In genomic region chr17:17356149-17356930, GRCh38 we compare ENCODE assay signal across 1 cellular context.
TF ChIP-seq lines count a peak whose summit lies in the region.

No MANE protein-coding gene starts in this region.

TF ChIP-seq in GM23338, 12 proteins besides CTCF, POLR2A, EP300 and RAD21:
- TF ChIP-seq, protein P1, sequence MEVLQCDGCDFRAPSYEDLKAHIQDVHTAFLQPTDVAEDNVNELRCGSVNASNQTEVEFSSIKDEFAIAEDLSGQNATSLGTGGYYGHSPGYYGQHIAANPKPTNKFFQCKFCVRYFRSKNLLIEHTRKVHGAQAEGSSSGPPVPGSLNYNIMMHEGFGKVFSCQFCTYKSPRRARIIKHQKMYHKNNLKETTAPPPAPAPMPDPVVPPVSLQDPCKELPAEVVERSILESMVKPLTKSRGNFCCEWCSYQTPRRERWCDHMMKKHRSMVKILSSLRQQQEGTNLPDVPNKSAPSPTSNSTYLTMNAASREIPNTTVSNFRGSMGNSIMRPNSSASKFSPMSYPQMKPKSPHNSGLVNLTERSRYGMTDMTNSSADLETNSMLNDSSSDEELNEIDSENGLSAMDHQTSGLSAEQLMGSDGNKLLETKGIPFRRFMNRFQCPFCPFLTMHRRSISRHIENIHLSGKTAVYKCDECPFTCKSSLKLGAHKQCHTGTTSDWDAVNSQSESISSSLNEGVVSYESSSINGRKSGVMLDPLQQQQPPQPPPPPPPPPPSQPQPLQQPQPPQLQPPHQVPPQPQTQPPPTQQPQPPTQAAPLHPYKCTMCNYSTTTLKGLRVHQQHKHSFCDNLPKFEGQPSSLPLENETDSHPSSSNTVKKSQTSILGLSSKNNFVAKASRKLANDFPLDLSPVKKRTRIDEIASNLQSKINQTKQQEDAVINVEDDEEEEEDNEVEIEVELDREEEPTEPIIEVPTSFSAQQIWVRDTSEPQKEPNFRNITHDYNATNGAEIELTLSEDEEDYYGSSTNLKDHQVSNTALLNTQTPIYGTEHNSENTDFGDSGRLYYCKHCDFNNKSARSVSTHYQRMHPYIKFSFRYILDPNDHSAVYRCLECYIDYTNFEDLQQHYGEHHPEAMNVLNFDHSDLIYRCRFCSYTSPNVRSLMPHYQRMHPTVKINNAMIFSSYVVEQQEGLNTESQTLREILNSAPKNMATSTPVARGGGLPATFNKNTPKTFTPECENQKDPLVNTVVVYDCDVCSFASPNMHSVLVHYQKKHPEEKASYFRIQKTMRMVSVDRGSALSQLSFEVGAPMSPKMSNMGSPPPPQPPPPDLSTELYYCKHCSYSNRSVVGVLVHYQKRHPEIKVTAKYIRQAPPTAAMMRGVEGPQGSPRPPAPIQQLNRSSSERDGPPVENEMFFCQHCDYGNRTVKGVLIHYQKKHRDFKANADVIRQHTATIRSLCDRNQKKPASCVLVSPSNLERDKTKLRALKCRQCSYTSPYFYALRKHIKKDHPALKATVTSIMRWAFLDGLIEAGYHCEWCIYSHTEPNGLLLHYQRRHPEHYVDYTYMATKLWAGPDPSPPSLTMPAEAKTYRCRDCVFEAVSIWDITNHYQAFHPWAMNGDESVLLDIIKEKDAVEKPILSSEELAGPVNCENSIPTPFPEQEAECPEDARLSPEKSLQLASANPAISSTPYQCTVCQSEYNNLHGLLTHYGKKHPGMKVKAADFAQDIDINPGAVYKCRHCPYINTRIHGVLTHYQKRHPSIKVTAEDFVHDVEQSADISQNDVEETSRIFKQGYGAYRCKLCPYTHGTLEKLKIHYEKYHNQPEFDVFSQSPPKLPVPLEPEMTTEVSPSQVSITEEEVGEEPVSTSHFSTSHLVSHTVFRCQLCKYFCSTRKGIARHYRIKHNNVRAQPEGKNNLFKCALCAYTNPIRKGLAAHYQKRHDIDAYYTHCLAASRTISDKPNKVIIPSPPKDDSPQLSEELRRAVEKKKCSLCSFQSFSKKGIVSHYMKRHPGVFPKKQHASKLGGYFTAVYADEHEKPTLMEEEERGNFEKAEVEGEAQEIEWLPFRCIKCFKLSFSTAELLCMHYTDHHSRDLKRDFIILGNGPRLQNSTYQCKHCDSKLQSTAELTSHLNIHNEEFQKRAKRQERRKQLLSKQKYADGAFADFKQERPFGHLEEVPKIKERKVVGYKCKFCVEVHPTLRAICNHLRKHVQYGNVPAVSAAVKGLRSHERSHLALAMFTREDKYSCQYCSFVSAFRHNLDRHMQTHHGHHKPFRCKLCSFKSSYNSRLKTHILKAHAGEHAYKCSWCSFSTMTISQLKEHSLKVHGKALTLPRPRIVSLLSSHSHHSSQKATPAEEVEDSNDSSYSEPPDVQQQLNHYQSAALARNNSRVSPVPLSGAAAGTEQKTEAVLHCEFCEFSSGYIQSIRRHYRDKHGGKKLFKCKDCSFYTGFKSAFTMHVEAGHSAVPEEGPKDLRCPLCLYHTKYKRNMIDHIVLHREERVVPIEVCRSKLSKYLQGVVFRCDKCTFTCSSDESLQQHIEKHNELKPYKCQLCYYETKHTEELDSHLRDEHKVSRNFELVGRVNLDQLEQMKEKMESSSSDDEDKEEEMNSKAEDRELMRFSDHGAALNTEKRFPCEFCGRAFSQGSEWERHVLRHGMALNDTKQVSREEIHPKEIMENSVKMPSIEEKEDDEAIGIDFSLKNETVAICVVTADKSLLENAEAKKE (CRISPR knock-in tag; IDR thresholded peaks at IDR 0.05): no peak
- TF ChIP-seq ZNF114 (CRISPR knock-in tag; IDR thresholded peaks at IDR 0.05) (no peak), ZNF331 (CRISPR knock-in tag; IDR thresholded peaks at IDR 0.05; ENCODE audit: low read depth) (no peak), POLR2AphosphoS5 (IDR thresholded peaks at IDR 0.05; ENCODE audit: low read depth) (no peak), JUNB (IDR thresholded peaks at IDR 0.05; ENCODE audit: unreplicated experiment) (no peak), EZH2phosphoT487 (IDR thresholded peaks at IDR 0.05; ENCODE audit: unreplicated experiment) (no peak), STAT1 (IDR thresholded peaks at IDR 0.05; ENCODE audit: unreplicated experiment) (no peak), EZH2 (IDR thresholded peaks at IDR 0.05; ENCODE audit: low read depth, unreplicated experiment) (no peak), NANOG (IDR thresholded peaks at IDR 0.05; ENCODE audit: borderline replicate concordance) (no peak), CREB1 (CRISPR knock-in tag; IDR thresholded peaks at IDR 0.05; ENCODE audit: low read depth) (no peak)
- TF ChIP-seq, protein P2, sequence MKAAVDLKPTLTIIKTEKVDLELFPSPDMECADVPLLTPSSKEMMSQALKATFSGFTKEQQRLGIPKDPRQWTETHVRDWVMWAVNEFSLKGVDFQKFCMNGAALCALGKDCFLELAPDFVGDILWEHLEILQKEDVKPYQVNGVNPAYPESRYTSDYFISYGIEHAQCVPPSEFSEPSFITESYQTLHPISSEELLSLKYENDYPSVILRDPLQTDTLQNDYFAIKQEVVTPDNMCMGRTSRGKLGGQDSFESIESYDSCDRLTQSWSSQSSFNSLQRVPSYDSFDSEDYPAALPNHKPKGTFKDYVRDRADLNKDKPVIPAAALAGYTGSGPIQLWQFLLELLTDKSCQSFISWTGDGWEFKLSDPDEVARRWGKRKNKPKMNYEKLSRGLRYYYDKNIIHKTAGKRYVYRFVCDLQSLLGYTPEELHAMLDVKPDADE (IDR thresholded peaks at IDR 0.05): no peak
- TF ChIP-seq, protein P3, sequence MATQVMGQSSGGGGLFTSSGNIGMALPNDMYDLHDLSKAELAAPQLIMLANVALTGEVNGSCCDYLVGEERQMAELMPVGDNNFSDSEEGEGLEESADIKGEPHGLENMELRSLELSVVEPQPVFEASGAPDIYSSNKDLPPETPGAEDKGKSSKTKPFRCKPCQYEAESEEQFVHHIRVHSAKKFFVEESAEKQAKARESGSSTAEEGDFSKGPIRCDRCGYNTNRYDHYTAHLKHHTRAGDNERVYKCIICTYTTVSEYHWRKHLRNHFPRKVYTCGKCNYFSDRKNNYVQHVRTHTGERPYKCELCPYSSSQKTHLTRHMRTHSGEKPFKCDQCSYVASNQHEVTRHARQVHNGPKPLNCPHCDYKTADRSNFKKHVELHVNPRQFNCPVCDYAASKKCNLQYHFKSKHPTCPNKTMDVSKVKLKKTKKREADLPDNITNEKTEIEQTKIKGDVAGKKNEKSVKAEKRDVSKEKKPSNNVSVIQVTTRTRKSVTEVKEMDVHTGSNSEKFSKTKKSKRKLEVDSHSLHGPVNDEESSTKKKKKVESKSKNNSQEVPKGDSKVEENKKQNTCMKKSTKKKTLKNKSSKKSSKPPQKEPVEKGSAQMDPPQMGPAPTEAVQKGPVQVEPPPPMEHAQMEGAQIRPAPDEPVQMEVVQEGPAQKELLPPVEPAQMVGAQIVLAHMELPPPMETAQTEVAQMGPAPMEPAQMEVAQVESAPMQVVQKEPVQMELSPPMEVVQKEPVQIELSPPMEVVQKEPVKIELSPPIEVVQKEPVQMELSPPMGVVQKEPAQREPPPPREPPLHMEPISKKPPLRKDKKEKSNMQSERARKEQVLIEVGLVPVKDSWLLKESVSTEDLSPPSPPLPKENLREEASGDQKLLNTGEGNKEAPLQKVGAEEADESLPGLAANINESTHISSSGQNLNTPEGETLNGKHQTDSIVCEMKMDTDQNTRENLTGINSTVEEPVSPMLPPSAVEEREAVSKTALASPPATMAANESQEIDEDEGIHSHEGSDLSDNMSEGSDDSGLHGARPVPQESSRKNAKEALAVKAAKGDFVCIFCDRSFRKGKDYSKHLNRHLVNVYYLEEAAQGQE (IDR thresholded peaks at IDR 0.05; ENCODE audit: unreplicated experiment): no peak
